10 cellular contexts compared by ENCODE assay signal in the genomic region with DNA sequence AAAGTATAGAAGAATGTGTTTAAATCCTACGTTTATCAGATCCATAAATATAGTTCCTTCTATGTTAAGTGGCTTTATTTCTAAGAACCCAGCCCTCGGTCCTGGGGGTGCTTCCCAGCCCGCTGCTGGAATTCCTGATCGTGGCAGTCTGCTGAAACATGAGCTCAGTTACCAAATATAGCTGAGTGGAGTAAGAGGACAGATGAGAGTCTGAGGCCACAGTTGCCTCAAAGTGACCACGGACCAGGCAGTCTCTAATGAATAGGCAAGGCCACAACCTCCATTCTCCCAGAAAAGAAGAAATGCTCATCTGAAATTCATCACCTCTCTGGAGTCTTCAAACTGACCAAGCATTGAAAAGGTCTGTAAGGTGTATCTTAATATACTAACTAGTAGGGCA. TPM values are rescaled to one million over a fixed set of nuclear protein-coding genes. Genes with fewer than 3 reads are reported as not detected.
DNase-seq lines count a peak whose midpoint lies in the region; ATAC-seq and TF ChIP-seq lines count a peak whose summit lies in the region.
"Had no signal": no experiment of that assay in that cellular context is flagged by ENCODE, and none has a peak within 500 bp of the region (broad histone marks: within the 10 kb centered on the region; RNA-seq: fewer than 3 reads in every experiment).

A gene (plus strand): TSS at position 219 of the 400 bp plus-strand sequence.

- no peak within 1 kb of the TSS for H3K4me2 ChIP-seq in SK-N-SH

- POLR2A ChIA-PET in Caco-2 (lab: Charles Lee) (no interaction called here), SK-N-SH (lab: Yijun Ruan, JAX) (no interaction called here)

- 42% methylated on average over 5 of the region's 5 CpGs for WGBS in SK-N-SH (ENCODE audit: low lambda C conversion rate)

- H2AFZ ChIP-seq in SK-N-SH (ENCODE audit: low read depth), result peak within 1 kb of the TSS; percentile 30; the same call in 1 of the 2 replicates

- no peak for TF ChIP-seq RAD21 in SK-N-SH (IDR thresholded peaks at IDR 0.05; ENCODE audit: low read length)

- ATAC-seq in HG02642 (IDR thresholded peaks at IDR 0.05; ENCODE audit: poor library complexity, unreplicated experiment) (no peak), HG02763 (IDR thresholded peaks at IDR 0.05; ENCODE audit: unreplicated experiment) (no peak)

- H3K27me3 ChIP-seq in Caco-2 (replicated peaks; ENCODE audit: control insufficient read depth, insufficient read depth, low read length) (no peaks in the 10 kb centered on the region), SK-N-SH (ENCODE audit: insufficient read depth) (no peaks in the 10 kb centered on the region)

- H3K27ac Mint-ChIP-seq in Caco-2 (ENCODE audit: unreplicated experiment), result no peak within 1 kb of the TSS

- CTCF ChIA-PET in Caco-2 (lab: Charles Lee), result no interaction called here
- CTCF ChIA-PET in SK-N-SH (lab: Yijun Ruan, JAX), result interaction anchor here (1.2 to 1.4 kb wide), 3 partner anchors 9 to 424 kb away, joined by 3 to 5 read pairs (median 4); no protein-coding TSS in a partner anchor

- H3K9me3 ChIP-seq in Caco-2, result no peaks in the 10 kb centered on the region
- H3K9me3 ChIP-seq in SK-N-SH, result no peaks in the 10 kb centered on the region

- H3K36me3 ChIP-seq in Caco-2 (ENCODE audit: control insufficient read depth, insufficient read depth, low read length) (no peaks in the 10 kb centered on the region), SK-N-SH (replicated peaks in 1 of 2; ENCODE audit: control insufficient read depth in 1 of 2, insufficient read depth in 2 of 2, low read length in 1 of 2) (no peaks in the 10 kb centered on the region)

- no peaks in the 10 kb centered on the region for H4K20me1 ChIP-seq in SK-N-SH (ENCODE audit: insufficient read depth)

- no peak within 1 kb of the TSS for H3K27ac ChIP-seq in SK-N-SH (ENCODE audit: low read depth in 2 of 2, low read length in 1 of 2)

- H3K9me2 ChIP-seq in SK-N-SH, result no peaks in the 10 kb centered on the region

- no peak within 1 kb of the TSS for H3K9ac ChIP-seq in SK-N-SH

- no peak for TF ChIP-seq EP300 in SK-N-SH (IDR thresholded peaks at IDR 0.05; ENCODE audit: borderline replicate concordance in 1 of 2, low read depth in 1 of 2, low read length in 1 of 2)

- H3K79me2 ChIP-seq in SK-N-SH (ENCODE audit: insufficient read depth), result no peaks in the 10 kb centered on the region

- TF ChIP-seq CTCF in Caco-2 (IDR thresholded peaks at IDR 0.05; ENCODE audit: insufficient read depth in 1 of 2, low read depth in 1 of 2, low read length in 1 of 2, severe bottlenecking in 1 of 2, unreplicated experiment in 1 of 2), result no peak
- TF ChIP-seq CTCF in SK-N-SH (IDR thresholded peaks at IDR 0.05), result no peak
- no peak for TF ChIP-seq CTCF in fibroblast of the aortic adventitia (IDR thresholded peaks at IDR 0.05; ENCODE audit: insufficient read depth, low read length)

- H3K4me3 ChIP-seq in Caco-2 (ENCODE audit: low read depth, low read length) (no peak within 1 kb of the TSS), SK-N-SH (ENCODE audit: low read depth in 2 of 2, low read length in 1 of 2) (no peak within 1 kb of the TSS), fibroblast of the aortic adventitia (ENCODE audit: low read depth, low read length) (no peak within 1 kb of the TSS)

- DNase-seq in Caco-2 (no peak), SK-N-SH (no peak), fibroblast of the aortic adventitia (ENCODE audit: low read depth) (no peak), occipital lobe (lab: John Stamatoyannopoulos, UW) (no peak), NK-92 (lab: John Stamatoyannopoulos, UW; ENCODE audit: unreplicated experiment) (no peak), NOMO-1 (lab: John Stamatoyannopoulos, UW; ENCODE audit: unreplicated experiment in 2 of 2) (no peak)
- DNase-seq: DMS153, NCI-H187 treated with DMSO at 0.1 percent for 48 hours had no signal

- no peak within 1 kb of the TSS for H3K4me3 Mint-ChIP-seq in Caco-2 (ENCODE audit: unreplicated experiment)

- no TSS peak for BruUV-seq in Caco-2 (replicated peaks; lab: Mats Ljungman, UMichigan)

- peaks cover 7% of the 10 kb centered on the region for H3K4me1 Mint-ChIP-seq in Caco-2 (ENCODE audit: low read depth, unreplicated experiment)

- H3K4me1 ChIP-seq in Caco-2 (peaks cover 7% of the 10 kb centered on the region), SK-N-SH (ENCODE audit: control insufficient read depth in 1 of 2, insufficient read depth in 2 of 2, low read depth in 1 of 2, low read length in 1 of 2) (peaks cover 0 to 4% of the 10 kb centered on the region in 2 experiments; a peak in 2 of 4 replicates)

- H3K36me3 Mint-ChIP-seq in Caco-2 (ENCODE audit: insufficient read depth, unreplicated experiment), result no peaks in the 10 kb centered on the region

- H3K27me3 Mint-ChIP-seq in Caco-2 (ENCODE audit: insufficient read depth, unreplicated experiment), result no peaks in the 10 kb centered on the region

- no peaks in the 10 kb centered on the region for H3K9me3 Mint-ChIP-seq in Caco-2 (ENCODE audit: unreplicated experiment)

- intact Hi-C loops in Caco-2 (cut with micrococcal nuclease; ENCODE audit: unreplicated experiment), result no loop called here

- H3F3A ChIP-seq in SK-N-SH (replicated peaks; ENCODE audit: insufficient read depth), result no peaks in the 10 kb centered on the region

TF ChIP-seq in SK-N-SH, 30 proteins besides CTCF, POLR2A, EP300 and RAD21:
- TF ChIP-seq MXI1 (IDR thresholded peaks at IDR 0.05; ENCODE audit: low read depth, low read length), result no peak
- no peak for TF ChIP-seq SIN3A (IDR thresholded peaks at IDR 0.05; ENCODE audit: borderline replicate concordance, low read depth, low read length)
- no peak for TF ChIP-seq JUND (IDR thresholded peaks at IDR 0.05)
- no peak for TF ChIP-seq NRF1 (IDR thresholded peaks at IDR 0.05; ENCODE audit: low read depth, low read length)
- TF ChIP-seq, protein P1, sequence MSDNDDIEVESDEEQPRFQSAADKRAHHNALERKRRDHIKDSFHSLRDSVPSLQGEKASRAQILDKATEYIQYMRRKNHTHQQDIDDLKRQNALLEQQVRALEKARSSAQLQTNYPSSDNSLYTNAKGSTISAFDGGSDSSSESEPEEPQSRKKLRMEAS (IDR thresholded peaks at IDR 0.05; ENCODE audit: low read depth), result no peak
- no peak for TF ChIP-seq GATA2 (CRISPR knock-in tag; IDR thresholded peaks at IDR 0.05)
- TF ChIP-seq, protein P2, sequence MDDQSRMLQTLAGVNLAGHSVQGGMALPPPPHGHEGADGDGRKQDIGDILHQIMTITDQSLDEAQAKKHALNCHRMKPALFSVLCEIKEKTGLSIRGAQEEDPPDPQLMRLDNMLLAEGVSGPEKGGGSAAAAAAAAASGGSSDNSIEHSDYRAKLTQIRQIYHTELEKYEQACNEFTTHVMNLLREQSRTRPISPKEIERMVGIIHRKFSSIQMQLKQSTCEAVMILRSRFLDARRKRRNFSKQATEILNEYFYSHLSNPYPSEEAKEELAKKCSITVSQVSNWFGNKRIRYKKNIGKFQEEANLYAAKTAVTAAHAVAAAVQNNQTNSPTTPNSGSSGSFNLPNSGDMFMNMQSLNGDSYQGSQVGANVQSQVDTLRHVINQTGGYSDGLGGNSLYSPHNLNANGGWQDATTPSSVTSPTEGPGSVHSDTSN (IDR thresholded peaks at IDR 0.05), result no peak
- no peak for TF ChIP-seq TAF1 (IDR thresholded peaks at IDR 0.05; ENCODE audit: borderline replicate concordance, low read depth, low read length)
- TF ChIP-seq FOSL2 (IDR thresholded peaks at IDR 0.05; ENCODE audit: borderline replicate concordance, low read depth), result no peak
- TF ChIP-seq CHD2 (IDR thresholded peaks at IDR 0.05; ENCODE audit: low read length, partially characterized antibody), result no peak
- TF ChIP-seq MEF2A (IDR thresholded peaks at IDR 0.05; ENCODE audit: borderline replicate concordance, low read depth), result peak; percentile 79; the same call in 1 of the 2 replicates
- TF ChIP-seq RCOR1 (IDR thresholded peaks at IDR 0.05; ENCODE audit: low read length), result no peak
- 0 out of 2 replicates have a peak, but pooled peaks have one; percentile 4 for TF ChIP-seq TCF12 (IDR thresholded peaks at IDR 0.05)
- TF ChIP-seq RXRA (IDR thresholded peaks at IDR 0.05; ENCODE audit: borderline replicate concordance, low read depth), result no peak

RNA-seq across cellular contexts. Expression of the gene that starts here (rescaled TPM):
- total RNA-seq in Caco-2 (2022) (12.3 and 12.9 TPM in 2 replicates), fibroblast of the aortic adventitia (ENCODE audit: low replicate concordance) (15.5 and 52.1 TPM in 2 replicates), occipital lobe (25.0 TPM)
- polyA plus RNA-seq in SK-N-SH (2012; rRNA removed), result 22.4 and 33.0 TPM in 2 replicates
- 54.6 and 60.0 TPM in 2 replicates for polyA plus RNA-seq in SK-N-SH (2012; cell fraction: cytosol; rRNA removed)
- 38.7 and 55.5 TPM in 2 replicates for polyA plus RNA-seq in SK-N-SH (2012; cell fraction: nucleus; rRNA removed)
